ENCODE assay signal across 31 cellular contexts in genomic region chr2:29616569-29616968, GRCh38.
"Had no signal": no experiment of that assay in that cellular context is flagged by ENCODE, and none has a peak within 500 bp of the region (broad histone marks: within the 10 kb centered on the region; RNA-seq: fewer than 3 reads in every experiment).

No MANE protein-coding gene starts in this region.

- H3K4me3 Mint-ChIP-seq: immature natural killer cell; naive thymus-derived CD4-positive, alpha-beta T cell; natural killer cell treated with Interleukin-12 subunit alpha and Interleukin-12 subunit beta and Interleukin-15 and Interleukin-18, amount 100 ng/mL, for 72 hours; neural crest cell; stimulated activated naive B cell treated with anti-CD40 and anti-IgM and Interleukin-4, amounts not matched to agents 10 μg/mL and 1 μg/mL and 100 μg/mL, for 72 hours had no signal

- H3K4me3 ChIP-seq: left ventricle myocardium inferior, lung, mucosa of descending colon, pancreas, prostate gland, skin epidermis, stomach, testis, thyroid gland, transverse colon, upper lobe of right lung, uterus had no signal

- H3K9me3 ChIP-seq: left ventricle myocardium inferior, mucosa of descending colon, pancreas, prostate gland, stomach, testis, thyroid gland, transverse colon, upper lobe of right lung, uterus had no signal

- H3K4me1 Mint-ChIP-seq: immature natural killer cell; naive thymus-derived CD4-positive, alpha-beta T cell; neural crest cell; stimulated activated naive B cell treated with anti-CD40 and anti-IgM and Interleukin-4, amounts not matched to agents 10 μg/mL and 1 μg/mL and 100 μg/mL, for 72 hours had no signal

- H3K36me3 ChIP-seq: left ventricle myocardium inferior, pancreas, prostate gland, stomach, thyroid gland, transverse colon, upper lobe of right lung, uterus had no signal

- FAIRE-seq: islet of Langerhans, pancreas had no signal

- H3K9me3 Mint-ChIP-seq: natural killer cell treated with Interleukin-12 subunit alpha and Interleukin-12 subunit beta and Interleukin-15 and Interleukin-18, amount 100 ng/mL, for 72 hours had no signal

- H3K27ac ChIP-seq: left ventricle myocardium inferior, pancreas, prostate gland, skin epidermis, stomach, testis, thyroid gland, transverse colon, upper lobe of right lung, uterus had no signal

- H3K27me3 ChIP-seq: pancreas, testis, thyroid gland, transverse colon, upper lobe of right lung, uterus had no signal

- ATAC-seq: mucosa of descending colon; naive thymus-derived CD4-positive, alpha-beta T cell; natural killer cell treated with Interleukin-12 subunit alpha and Interleukin-12 subunit beta and Interleukin-15 and Interleukin-18, amount 100 ng/mL, for 72 hours; pancreas; right cardiac atrium; sciatic nerve; stimulated activated naive B cell treated with anti-CD40 and anti-IgM and Interleukin-4, amounts not matched to agents 10 μg/mL and 1 μg/mL and 100 μg/mL, for 72 hours; stimulated activated naive CD8-positive, alpha-beta T cell treated with anti-CD3 and anti-CD28 coated beads, Interleukin-15, Interleukin-2, amounts not matched to agents 100 U/mL and 50 U/mL, for 24 hours; upper lobe of right lung had no signal

- H3K4me1 ChIP-seq: left ventricle myocardium inferior, pancreas, prostate gland, testis, transverse colon, upper lobe of right lung, uterus had no signal

- H3K27ac Mint-ChIP-seq: immature natural killer cell; naive thymus-derived CD4-positive, alpha-beta T cell; natural killer cell treated with Interleukin-12 subunit alpha and Interleukin-12 subunit beta and Interleukin-15 and Interleukin-18, amount 100 ng/mL, for 72 hours; stimulated activated naive B cell treated with anti-CD40 and anti-IgM and Interleukin-4, amounts not matched to agents 10 μg/mL and 1 μg/mL and 100 μg/mL, for 72 hours had no signal

- H3K36me3 Mint-ChIP-seq: immature natural killer cell; naive thymus-derived CD4-positive, alpha-beta T cell; natural killer cell treated with Interleukin-12 subunit alpha and Interleukin-12 subunit beta and Interleukin-15 and Interleukin-18, amount 100 ng/mL, for 72 hours had no signal

- DNase-seq: hippocampal formation; immature natural killer cell; left ventricle myocardium inferior; mesendoderm; midbrain; mucosa of descending colon; naive thymus-derived CD4-positive, alpha-beta T cell; nucleus accumbens; pancreas; posterior cingulate gyrus; retina; right cardiac atrium; stimulated activated CD4-positive, alpha-beta T cell treated with anti-CD3 and anti-CD28 coated beads, Interleukin-12 subunit alpha, Interleukin-12 subunit beta, amount 100 ng/mL, for 4 hours; stimulated activated CD4-positive, alpha-beta T cell treated with anti-CD3 and anti-CD28 coated beads, Interleukin-15, amount 100 ng/mL, for 24 hours; stimulated activated CD4-positive, alpha-beta T cell treated with anti-CD3 and anti-CD28 coated beads, Interleukin-2, amount 100 ng/mL, for 24 hours; stimulated activated CD4-positive, alpha-beta T cell treated with anti-CD3 and anti-CD28 coated beads, Interleukin-4, amount 100 ng/mL, for 1 hour; stimulated activated naive B cell treated with anti-CD40 and anti-IgM and Interleukin-4, amounts not matched to agents 10 μg/mL and 1 μg/mL and 100 μg/mL, for 72 hours; stimulated activated naive CD8-positive, alpha-beta T cell treated with anti-CD3 and anti-CD28 coated beads, Interleukin-15, Interleukin-2, amounts not matched to agents 100 U/mL and 50 U/mL, for 24 hours; stomach; testis; thyroid gland; transverse colon; upper lobe of right lung; uterus had no signal
